22 cellular contexts compared by ENCODE assay signal in the genomic region with DNA sequence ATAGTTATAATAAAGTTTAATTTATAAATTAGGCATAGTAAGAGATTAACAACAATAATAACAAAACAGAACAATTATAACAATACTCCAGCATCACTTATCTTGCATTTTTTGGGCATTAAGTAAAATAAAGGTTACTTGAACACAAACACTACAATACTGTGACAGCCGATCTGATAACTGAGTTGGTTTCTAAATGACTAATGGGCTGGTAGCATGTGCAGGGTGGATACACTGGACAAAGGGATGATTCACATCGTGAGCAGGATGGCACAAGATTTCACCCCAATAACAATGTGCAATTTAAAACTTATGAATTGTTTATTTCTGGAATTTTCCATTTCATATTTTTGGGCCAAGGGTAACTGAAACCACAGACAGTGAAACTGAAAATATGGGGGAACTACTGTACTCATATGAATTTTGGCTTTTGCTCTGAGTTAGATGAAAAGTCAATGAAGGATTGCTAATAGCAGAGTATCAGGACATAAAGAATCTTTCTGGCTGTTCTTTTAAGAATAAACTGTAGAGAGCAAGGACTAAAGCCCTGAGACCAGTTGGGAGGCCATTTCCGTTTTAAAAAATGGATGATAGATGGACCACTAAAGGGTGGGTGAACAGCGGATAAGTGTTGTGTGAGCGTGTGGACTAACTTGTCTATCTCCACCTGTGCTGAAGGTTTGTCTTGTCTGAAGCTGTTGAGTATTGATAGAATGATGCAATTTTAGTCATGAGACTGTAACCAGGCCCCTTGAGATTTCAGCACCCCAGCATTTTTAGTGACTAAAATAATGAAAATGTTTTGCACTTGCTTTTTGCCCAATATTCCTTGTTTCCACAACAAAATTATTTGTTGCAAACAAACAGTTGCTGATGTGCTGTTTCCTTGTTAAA. TPM values are rescaled to one million over a fixed set of nuclear protein-coding genes. Genes with fewer than 3 reads are reported as not detected.
DNase-seq lines count a peak whose midpoint lies in the region; ATAC-seq and TF ChIP-seq lines count a peak whose summit lies in the region.
"Had no signal": no experiment of that assay in that cellular context is flagged by ENCODE, and none has a peak within 500 bp of the region (broad histone marks: within the 10 kb centered on the region; RNA-seq: fewer than 3 reads in every experiment).

No MANE protein-coding gene starts in this region.

- no peak overlapping the region for H3K4me3 Mint-ChIP-seq in CD14-positive monocyte
- H3K4me3 Mint-ChIP-seq: CD4-positive, alpha-beta memory T cell; nephron had no signal

- H3K27ac ChIP-seq in SK-N-SH (ENCODE audit: low read depth in 2 of 2, low read length in 1 of 2) (no peak overlapping the region), GM23248 (no peak overlapping the region), RWPE2 (ENCODE audit: poor library complexity, severe bottlenecking) (peak overlapping the region; percentile 2), upper lobe of right lung (no peak overlapping the region)
- H3K27ac ChIP-seq: cardiac muscle cell, suprapubic skin had no signal

- H3K36me3 ChIP-seq in SK-N-SH (replicated peaks in 1 of 2; ENCODE audit: control insufficient read depth in 1 of 2, insufficient read depth in 2 of 2, low read length in 1 of 2) (no peaks in the 10 kb centered on the region), GM23248 (ENCODE audit: low read depth) (no peaks in the 10 kb centered on the region), RWPE2 (ENCODE audit: low read depth) (no peaks in the 10 kb centered on the region), upper lobe of right lung (no peaks in the 10 kb centered on the region)
- H3K36me3 ChIP-seq: cardiac muscle cell, suprapubic skin had no signal

- H3K4me1 Mint-ChIP-seq in CD14-positive monocyte = no peaks in the 10 kb centered on the region
- H3K4me1 Mint-ChIP-seq: nephron had no signal

- DNase-seq in SK-N-SH (no peak), GM23248 (peak; percentile 29), RWPE2 (ENCODE audit: low spot score) (no peak), medulla oblongata (ENCODE audit: extremely low spot score) (peak; percentile 2), upper lobe of right lung (no peak), CD14-positive monocyte (ENCODE audit: low spot score) (no peak), putamen (ENCODE audit: low spot score) (no peak)
- DNase-seq: 8988T; activated CD8-positive, alpha-beta memory T cell treated with anti-CD3 and anti-CD28 coated beads for 24 hours; activated naive CD4-positive, alpha-beta T cell treated with Interleukin-2 at 50 U/mL for 16 hours; CD4-positive, alpha-beta memory T cell; effector CD4-positive, alpha-beta T cell; EL; NCI-H1105; NCI-H345 had no signal

- H3K27me3 ChIP-seq in SK-N-SH (ENCODE audit: insufficient read depth) (no peaks in the 10 kb centered on the region; the same call in 1 of the 2 replicates), GM23248 (replicated peaks; ENCODE audit: insufficient read depth) (peaks cover 11% of the 10 kb centered on the region; the same call in 1 of the 2 replicates), RWPE2 (ENCODE audit: insufficient read depth, poor library complexity, severe bottlenecking) (peaks cover 2% of the 10 kb centered on the region), upper lobe of right lung (no peaks in the 10 kb centered on the region)
- H3K27me3 ChIP-seq: cardiac muscle cell, suprapubic skin had no signal

- H3F3A ChIP-seq in SK-N-SH (replicated peaks; ENCODE audit: insufficient read depth) = peaks cover 6% of the 10 kb centered on the region
- H3F3A ChIP-seq in GM23248 (ENCODE audit: insufficient read depth) = no peaks in the 10 kb centered on the region

- no peak overlapping the region for H3K9ac ChIP-seq in SK-N-SH
- H3K9ac ChIP-seq in GM23248 = no peak overlapping the region

- POLR2A ChIA-PET in SK-N-SH (lab: Yijun Ruan, JAX) = no interaction called here

- H3K9me2 ChIP-seq in SK-N-SH = no peaks in the 10 kb centered on the region
- no peaks in the 10 kb centered on the region for H3K9me2 ChIP-seq in GM23248 (ENCODE audit: insufficient read depth)

- no peaks in the 10 kb centered on the region for H3K4me1 ChIP-seq in SK-N-SH (ENCODE audit: control insufficient read depth in 1 of 2, insufficient read depth in 2 of 2, low read depth in 1 of 2, low read length in 1 of 2)
- no peaks in the 10 kb centered on the region for H3K4me1 ChIP-seq in GM23248 (ENCODE audit: insufficient read depth)
- peaks cover 14% of the 10 kb centered on the region for H3K4me1 ChIP-seq in RWPE2 (ENCODE audit: insufficient read depth, poor library complexity, severe bottlenecking)
- no peaks in the 10 kb centered on the region for H3K4me1 ChIP-seq in upper lobe of right lung
- H3K4me1 ChIP-seq: suprapubic skin had no signal

- no peak overlapping the region for H3K27ac Mint-ChIP-seq in CD14-positive monocyte
- H3K27ac Mint-ChIP-seq: CD4-positive, alpha-beta memory T cell; nephron had no signal

- intact Hi-C loops in upper lobe of right lung (cut with DNase I) = no loop called here
- intact Hi-C loops in CD14-positive monocyte (cut with micrococcal nuclease) = no loop called here

- no peak for ATAC-seq in SK-N-SH treated with all-trans-retinoic acid at 6 μM for 48 hours
- peak; percentile 98 for ATAC-seq in RWPE2 (ENCODE audit: low read depth)
- ATAC-seq in upper lobe of right lung = no peak

- TF ChIP-seq RAD21 in SK-N-SH (IDR thresholded peaks at IDR 0.05; ENCODE audit: low read length) = no peak

- peaks cover 7 to 24% (median 22%) of the 10 kb centered on the region in 3 donors for H3K27me3 Mint-ChIP-seq in CD14-positive monocyte (ENCODE audit: low read depth in 3 of 3)

- H4K20me1 ChIP-seq in SK-N-SH (ENCODE audit: insufficient read depth) (no peaks in the 10 kb centered on the region), GM23248 (ENCODE audit: insufficient read depth) (no peaks in the 10 kb centered on the region)

- CTCF ChIA-PET in SK-N-SH (lab: Yijun Ruan, JAX) = interaction anchor here (0.9 kb wide), 1 partner anchor 20 kb away, joined by 3 read pairs; no protein-coding TSS in a partner anchor

- TF ChIP-seq EP300 in SK-N-SH (IDR thresholded peaks at IDR 0.05; ENCODE audit: borderline replicate concordance in 1 of 2, low read depth in 1 of 2, low read length in 1 of 2) = no peak; a peak in 1 of 4 replicates

- no peak for TF ChIP-seq CTCF in SK-N-SH (IDR thresholded peaks at IDR 0.05)
- no peak for TF ChIP-seq CTCF in RWPE2 (IDR thresholded peaks at IDR 0.05; ENCODE audit: poor library complexity, severe bottlenecking)
- no peak for TF ChIP-seq CTCF in upper lobe of right lung (IDR thresholded peaks at IDR 0.05)
- TF ChIP-seq CTCF in CD14-positive monocyte (IDR thresholded peaks at IDR 0.05) = no peak

- H3K4me3 ChIP-seq in SK-N-SH (ENCODE audit: low read depth in 2 of 2, low read length in 1 of 2) (no peak overlapping the region), GM23248 (no peak overlapping the region), RWPE2 (ENCODE audit: severe bottlenecking) (no peak overlapping the region), upper lobe of right lung (no peak overlapping the region)
- H3K4me3 ChIP-seq: cardiac muscle cell, suprapubic skin had no signal

- no peak overlapping the region for H3K4me2 ChIP-seq in SK-N-SH
- no peak overlapping the region for H3K4me2 ChIP-seq in GM23248 (ENCODE audit: unreplicated experiment)

- in situ Hi-C loops in GM23248 (cut with MboI) = no loop called here

- H2AFZ ChIP-seq in SK-N-SH (ENCODE audit: low read depth) (no peak overlapping the region; the same call in 1 of the 2 replicates), GM23248 (no peak overlapping the region)

- H3K9me3 ChIP-seq in SK-N-SH (no peaks in the 10 kb centered on the region), GM23248 (ENCODE audit: low read depth) (no peaks in the 10 kb centered on the region), RWPE2 (ENCODE audit: severe bottlenecking) (no peaks in the 10 kb centered on the region), upper lobe of right lung (no peaks in the 10 kb centered on the region)
- H3K9me3 ChIP-seq: suprapubic skin had no signal

- no peaks in the 10 kb centered on the region for H3K79me2 ChIP-seq in SK-N-SH (ENCODE audit: insufficient read depth)
- H3K79me2 ChIP-seq in GM23248 (ENCODE audit: insufficient read depth) = no peaks in the 10 kb centered on the region

- WGBS in SK-N-SH (ENCODE audit: low lambda C conversion rate) = 25% methylated on average over 5 of the region's 5 CpGs
- 58 to 60% methylated on average over 5 of the region's 5 CpGs for WGBS in GM23248 (ENCODE audit: low coverage in 1 of 2, low lambda C conversion rate in 2 of 2, missing lambda C conversion rate in 2 of 2), 2 experiments

- H3K36me3 Mint-ChIP-seq in CD14-positive monocyte = no peaks in the 10 kb centered on the region
- H3K36me3 Mint-ChIP-seq: CD4-positive, alpha-beta memory T cell had no signal

- peaks cover 0 to under 1% (median 0%) of the 10 kb centered on the region in 7 donors for H3K9me3 Mint-ChIP-seq in CD14-positive monocyte
- H3K9me3 Mint-ChIP-seq: nephron had no signal

RNA-seq across cellular contexts. Expression of a gene that starts 8.2 kb away (rescaled TPM):
- polyA plus RNA-seq in SK-N-SH (2012; rRNA removed) (not detected in 2 replicates), GM23248 (2016; fragmentation: Nextera tagmentation; extraction: Ambion mirVana) (not detected in 2 replicates), CD14-positive monocyte (not detected)
- polyA plus RNA-seq in SK-N-SH (2012; cell fraction: cytosol; rRNA removed) = not detected in 2 replicates
- polyA plus RNA-seq in SK-N-SH (2012; cell fraction: nucleus; rRNA removed) = not detected in 2 replicates
- not detected in 2 replicates for total RNA-seq in GM23248 (2014; rRNA removed; shearing (Covaris generic))
- total RNA-seq in upper lobe of right lung = not detected
- total RNA-seq: cardiac muscle cell; CD4-positive, alpha-beta memory T cell; fibroblast of villous mesenchyme; lung microvascular endothelial cell; pulmonary artery endothelial cell had no signal
- polyA plus RNA-seq: cardiac muscle cell; CD4-positive, alpha-beta memory T cell had no signal

RNA-seq across cellular contexts. Expression of a gene that starts 32.1 kb away (rescaled TPM):
- not detected in 2 replicates for polyA plus RNA-seq in SK-N-SH (2012; rRNA removed)
- not detected in 2 replicates for polyA plus RNA-seq in SK-N-SH (2012; cell fraction: cytosol; rRNA removed)
- not detected in 2 replicates for polyA plus RNA-seq in SK-N-SH (2012; cell fraction: nucleus; rRNA removed)
- not detected in 2 replicates for total RNA-seq in GM23248 (2014; rRNA removed; shearing (Covaris generic))
- not detected in 2 replicates for polyA plus RNA-seq in GM23248 (2016; fragmentation: Nextera tagmentation; extraction: Ambion mirVana)
- not detected for total RNA-seq in upper lobe of right lung
- polyA plus RNA-seq in CD14-positive monocyte = not detected
- total RNA-seq: cardiac muscle cell; CD4-positive, alpha-beta memory T cell; fibroblast of villous mesenchyme; lung microvascular endothelial cell; pulmonary artery endothelial cell had no signal
- polyA plus RNA-seq: cardiac muscle cell; CD4-positive, alpha-beta memory T cell had no signal

RNA-seq across cellular contexts. Expression of a gene that starts 37.6 kb away (rescaled TPM):
- polyA plus RNA-seq in SK-N-SH (2012; rRNA removed) (0.21 TPM in 1 of 2 replicates, not detected in the other), GM23248 (2016; fragmentation: Nextera tagmentation; extraction: Ambion mirVana) (not detected in 2 replicates), CD14-positive monocyte (not detected)
- polyA plus RNA-seq in SK-N-SH (2012; cell fraction: cytosol; rRNA removed) = 0.09 and 0.13 TPM in 2 replicates
- polyA plus RNA-seq in SK-N-SH (2012; cell fraction: nucleus; rRNA removed) = not detected in 2 replicates
- total RNA-seq in GM23248 (2014; rRNA removed; shearing (Covaris generic)) = not detected in 2 replicates
- 113 TPM for total RNA-seq in upper lobe of right lung
- total RNA-seq: fibroblast of villous mesenchyme, lung microvascular endothelial cell, pulmonary artery endothelial cell had no signal
- polyA plus RNA-seq: CD4-positive, alpha-beta memory T cell had no signal

RNA-seq across cellular contexts. Expression of a gene that starts 40.0 kb away (rescaled TPM):
- not detected in 2 replicates for polyA plus RNA-seq in SK-N-SH (2012; rRNA removed)
- not detected in 2 replicates for polyA plus RNA-seq in SK-N-SH (2012; cell fraction: cytosol; rRNA removed)
- not detected in 2 replicates for polyA plus RNA-seq in SK-N-SH (2012; cell fraction: nucleus; rRNA removed)
- not detected in 2 replicates for total RNA-seq in GM23248 (2014; rRNA removed; shearing (Covaris generic))
- polyA plus RNA-seq in GM23248 (2016; fragmentation: Nextera tagmentation; extraction: Ambion mirVana) = not detected in 2 replicates
- not detected for total RNA-seq in upper lobe of right lung
- not detected for polyA plus RNA-seq in CD14-positive monocyte
- total RNA-seq: cardiac muscle cell; CD4-positive, alpha-beta memory T cell; fibroblast of villous mesenchyme; lung microvascular endothelial cell; pulmonary artery endothelial cell had no signal
- polyA plus RNA-seq: cardiac muscle cell; CD4-positive, alpha-beta memory T cell had no signal

Comparison
In these comparisons a context has a peak if more than half of its experiments do, and no peak if none do; other contexts are left out.
1. DNase-seq: peak in GM23248 (single experiment) and medulla oblongata (single experiment); none in SK-N-SH (single experiment), RWPE2 (single experiment), upper lobe of right lung (single experiment), CD14-positive monocyte (single experiment) and putamen (single experiment).